8 cellular contexts compared by ENCODE assay signal in the genomic region with DNA sequence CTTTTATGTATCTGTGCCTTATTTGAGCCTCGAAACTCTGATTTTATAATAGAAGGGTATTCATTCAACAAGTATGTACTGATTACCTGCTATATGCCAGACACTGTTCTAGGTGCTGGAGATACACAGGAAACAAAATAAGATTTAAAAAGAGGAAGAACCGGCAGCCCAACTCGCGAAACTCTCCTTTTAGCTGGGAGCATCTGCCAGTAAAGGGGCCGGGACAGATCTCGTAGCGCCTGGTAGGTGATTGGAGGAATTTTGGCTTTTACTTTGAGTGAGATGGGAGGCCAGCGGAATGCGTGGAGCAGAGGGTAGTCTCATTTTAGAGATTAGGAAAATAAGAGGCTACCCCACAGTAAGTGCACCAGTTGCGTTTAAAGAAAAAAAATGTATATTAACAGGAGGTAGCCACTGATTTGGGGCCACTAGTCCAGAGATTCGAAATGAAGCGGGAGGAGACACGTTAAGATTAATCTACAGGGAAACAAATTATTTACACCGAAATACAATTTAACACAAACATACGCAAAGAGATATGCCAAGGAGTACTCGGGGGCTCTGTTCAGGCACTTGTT. TPM values are rescaled to one million over a fixed set of nuclear protein-coding genes. Genes with fewer than 3 reads are reported as not detected.
DNase-seq lines count a peak whose midpoint lies in the region; ATAC-seq and TF ChIP-seq lines count a peak whose summit lies in the region.

No MANE protein-coding gene starts in this region.

- no peak for TF ChIP-seq POLR2A in spleen (IDR thresholded peaks at IDR 0.05)

- H3K27me3 ChIP-seq in SU-DHL-6 (ENCODE audit: low read length) (no peaks in the 10 kb centered on the region), spleen (replicated peaks in 1 of 7) (no peaks in the 10 kb centered on the region)

- TF ChIP-seq CTCF in SU-DHL-6 (IDR thresholded peaks at IDR 0.05; ENCODE audit: insufficient read depth, low read length, poor library complexity, severe bottlenecking) (no peak), spleen (IDR thresholded peaks at IDR 0.05 in 8 of 11, conservative IDR thresholded peaks at IDR 0.05 in 3 of 11) (no peak)

- DNase-seq in HPDE6-E6E7 (ENCODE audit: extremely low spot score) = peak; percentile 20
- DNase-seq in central memory CD8-positive, alpha-beta T cell (ENCODE audit: low spot score in 2 of 2) = no peak
- DNase-seq in islet precursor cell = peak; percentile 73
- DNase-seq in spleen = no peak
- no peak for DNase-seq in 8988T

- 2 to 4% (median 3%) methylated on average over 16 of the region's 16 CpGs for WGBS in spleen, 5 donors

- no peaks in the 10 kb centered on the region for H3K9me2 ChIP-seq in SU-DHL-6 (replicated peaks; ENCODE audit: insufficient read depth, low read length)

- peak overlapping the region; percentile 86 for H3K9ac ChIP-seq in ES-I3 (ENCODE audit: low read depth, low read length)
- peak overlapping the region; percentile 90 for H3K9ac ChIP-seq in SU-DHL-6 (ENCODE audit: low read length)

- peaks cover 10% of the 10 kb centered on the region for H3F3A ChIP-seq in SU-DHL-6 (ENCODE audit: insufficient read depth)

- peak overlapping the region; percentile 95 for H3K4me3 Mint-ChIP-seq in central memory CD8-positive, alpha-beta T cell

- peak overlapping the region; percentile 98 for H3K27ac Mint-ChIP-seq in central memory CD8-positive, alpha-beta T cell (ENCODE audit: low read depth)

- no peaks in the 10 kb centered on the region for H3K36me3 ChIP-seq in ES-I3 (ENCODE audit: insufficient read depth, low read length)
- peaks cover 7% of the 10 kb centered on the region; the same call in 1 of the 2 replicates for H3K36me3 ChIP-seq in SU-DHL-6 (ENCODE audit: low read length)
- H3K36me3 ChIP-seq in spleen = peaks cover 0 to 8% (median 0%) of the 10 kb centered on the region in 6 donors

- no peaks in the 10 kb centered on the region for H3K27me3 Mint-ChIP-seq in central memory CD8-positive, alpha-beta T cell

- no peaks in the 10 kb centered on the region; the same call in 1 of the 2 replicates for H3K4me1 ChIP-seq in ES-I3 (ENCODE audit: insufficient read depth, low read length)
- peaks cover 26 to 52% (median 43%) of the 10 kb centered on the region in 6 donors for H3K4me1 ChIP-seq in spleen

- H2AFZ ChIP-seq in SU-DHL-6 (ENCODE audit: low read depth, low read length, severe bottlenecking) = peak overlapping the region; percentile 95

- H3K79me2 ChIP-seq in SU-DHL-6 (ENCODE audit: insufficient read depth, low read length) = peaks cover 43% of the 10 kb centered on the region

- H3K9me3 ChIP-seq in ES-I3 (ENCODE audit: control insufficient read depth, insufficient read depth, low read length) = peaks cover 7% of the 10 kb centered on the region; the same call in 1 of the 2 replicates
- 0 out of 2 replicates have a peak, but pooled peaks cover 6% of the 10 kb centered on the region for H3K9me3 ChIP-seq in SU-DHL-6 (ENCODE audit: insufficient read depth, low read length)
- H3K9me3 ChIP-seq in spleen = peaks cover 0 to 30% (median 13%) of the 10 kb centered on the region in 8 donors

- peaks cover 14% of the 10 kb centered on the region for H3K4me1 Mint-ChIP-seq in central memory CD8-positive, alpha-beta T cell

- H4K20me1 ChIP-seq in SU-DHL-6 (ENCODE audit: low read depth, low read length) = no peaks in the 10 kb centered on the region

- intact Hi-C loops in spleen (cut with DNase I; ENCODE audit: low total_unique reads) = no loop called here

- H3K27ac ChIP-seq in SU-DHL-6 (ENCODE audit: low read depth, low read length) (peak overlapping the region; percentile 62), spleen (peak overlapping the region; percentile 77 to 96 (median 92))

- H3K4me3 ChIP-seq in SU-DHL-6 (ENCODE audit: insufficient read depth, low read length, poor library complexity, severe bottlenecking) = peak overlapping the region; percentile 88
- H3K4me3 ChIP-seq in spleen = peak overlapping the region; percentile 58 to 81 (median 75)

- H3K36me3 Mint-ChIP-seq in central memory CD8-positive, alpha-beta T cell (ENCODE audit: insufficient read depth) = peaks cover 7% of the 10 kb centered on the region

- H3K9me3 Mint-ChIP-seq in central memory CD8-positive, alpha-beta T cell = no peaks in the 10 kb centered on the region

- peak; percentile 30 for ATAC-seq in GM21367 (IDR thresholded peaks at IDR 0.05; ENCODE audit: unreplicated experiment)
- ATAC-seq in central memory CD8-positive, alpha-beta T cell (replicated peaks; ENCODE audit: extremely low read depth, poor library complexity, severe bottlenecking) = peak; percentile 16

- peak overlapping the region; percentile 96 for H3K4me2 ChIP-seq in SU-DHL-6 (ENCODE audit: low read depth, low read length, poor library complexity, severe bottlenecking)

RNA-seq across cellular contexts. Expression of a gene that starts 0.5 kb away (rescaled TPM):
- 100 to 1,000 TPM in 3 of 7 donors, 10 to 100 TPM in 4; 70.4 to 181 (median 95.3) TPM for total RNA-seq in spleen
- 10 to 100 TPM; 10.8 to 14.2 (median 12.5) TPM for polyA plus RNA-seq in spleen

Comparison
In these comparisons a context has a peak if more than half of its experiments do, and no peak if none do; other contexts are left out.
1. DNase-seq: peak in HPDE6-E6E7 (single experiment) and islet precursor cell (single experiment); none in central memory CD8-positive, alpha-beta T cell (0 of 2), spleen (single experiment) and 8988T (single experiment).